8 cellular contexts compared by ENCODE assay signal in the genomic region with DNA sequence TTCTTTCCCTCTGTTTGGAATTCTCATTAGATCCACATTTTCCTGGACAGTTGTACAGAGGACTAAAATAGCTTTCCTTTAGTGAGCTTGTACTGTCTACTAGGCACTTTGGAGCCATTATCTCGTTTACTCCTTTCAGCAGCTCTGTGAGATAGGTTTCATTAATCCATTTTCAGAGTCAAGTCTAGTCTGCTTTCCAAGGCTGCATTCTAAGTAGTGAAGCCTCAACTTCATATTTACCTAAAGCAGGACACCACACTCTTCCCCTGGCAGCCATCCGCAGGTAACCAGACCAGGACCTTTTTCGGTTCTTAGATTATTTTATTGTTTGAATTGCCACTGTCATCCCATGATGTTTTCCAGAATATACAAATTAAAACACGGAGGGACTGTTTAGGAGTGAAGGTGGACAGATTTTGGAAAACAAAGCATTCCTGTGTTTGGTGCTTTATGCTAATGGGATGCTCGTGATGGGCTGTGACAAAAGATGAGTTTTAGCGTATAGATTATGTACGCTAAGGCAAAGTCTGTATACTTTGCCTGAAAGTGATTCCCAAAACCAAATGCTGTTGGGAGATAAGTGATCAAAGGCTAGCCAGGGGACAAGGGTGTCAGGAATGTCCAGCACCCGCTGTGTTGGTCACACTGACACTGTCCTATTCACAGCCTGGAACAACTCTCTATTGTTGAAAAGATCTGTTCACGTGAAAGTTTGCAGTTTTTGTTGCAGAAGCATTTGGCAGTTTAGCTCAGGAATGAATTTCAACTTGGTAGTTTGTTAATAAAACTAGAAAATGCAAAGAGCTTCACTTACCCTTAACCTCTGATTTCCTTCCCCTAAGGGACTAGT. TPM values are rescaled to one million over a fixed set of nuclear protein-coding genes. Genes with fewer than 3 reads are reported as not detected.
A peak's percentile ranks its signal among the peaks of the same experiment; 100 is the strongest.
DNase-seq lines count a peak whose midpoint lies in the region; ATAC-seq and TF ChIP-seq lines count a peak whose summit lies in the region.

No MANE protein-coding gene starts in this region.

- TF ChIP-seq CTCF in DND-41 (IDR thresholded peaks at IDR 0.05; ENCODE audit: borderline replicate concordance, extremely low read depth, low read length, poor library complexity, severe bottlenecking) = no peak
- TF ChIP-seq CTCF in foreskin fibroblast (IDR thresholded peaks at IDR 0.05; ENCODE audit: low read depth, low read length) = no peak
- TF ChIP-seq CTCF in prostate gland (IDR thresholded peaks at IDR 0.05) = no peak

- no peak for TF ChIP-seq POLR2A in prostate gland (IDR thresholded peaks at IDR 0.05)

- 0 out of 2 replicates have a peak, but pooled peaks cover 2% of the 10 kb centered on the region for H3K79me2 ChIP-seq in DND-41 (ENCODE audit: insufficient read depth, low read length)

- intact Hi-C loops in prostate gland (cut with DNase I) = loop anchor here (5.0 kb wide), 1 partner anchor 52 kb away; no protein-coding TSS in a partner anchor
- intact Hi-C loops in left colon (cut with DNase I, micrococcal nuclease) = no loop called here

- ATAC-seq in DND-41 (ENCODE audit: insufficient read depth, low read depth) (no peak), HG03135 (IDR thresholded peaks at IDR 0.05; ENCODE audit: unreplicated experiment) (no peak), left colon (no peak)

- H3K4me3 ChIP-seq in DND-41 (ENCODE audit: low read depth in 1 of 2, low read length in 2 of 2) = peak overlapping the region in 1 of 2 experiments; percentile 90; a peak in 2 of 4 replicates
- H3K4me3 ChIP-seq in foreskin fibroblast (ENCODE audit: low read depth in 1 of 2, low read length in 2 of 2) = peak overlapping the region; percentile 76 to 78
- peak overlapping the region; percentile 63 to 65 for H3K4me3 ChIP-seq in prostate gland

- H3K27me3 ChIP-seq in DND-41 (ENCODE audit: insufficient read depth, low read length, poor library complexity) = no peaks in the 10 kb centered on the region
- H3K27me3 ChIP-seq in prostate gland (replicated peaks; ENCODE audit: insufficient read depth) = no peaks in the 10 kb centered on the region

- 59% methylated on average over 9 of the region's 9 CpGs for WGBS in prostate gland

- H3K27ac ChIP-seq in DND-41 (ENCODE audit: low read length) (no peak overlapping the region), prostate gland (peak overlapping the region; percentile 77 to 82)

- H4K20me1 ChIP-seq in DND-41 (ENCODE audit: insufficient read depth, low read length) = no peaks in the 10 kb centered on the region

- H3K4me2 ChIP-seq in DND-41 (ENCODE audit: insufficient read depth, low read length) = peak overlapping the region; percentile 85

- H3K9me3 ChIP-seq in DND-41 (ENCODE audit: insufficient read depth, low read length, severe bottlenecking) = no peaks in the 10 kb centered on the region
- no peaks in the 10 kb centered on the region for H3K9me3 ChIP-seq in prostate gland

- H3K4me1 ChIP-seq in DND-41 (ENCODE audit: insufficient read depth, low read length) = peaks cover 28% of the 10 kb centered on the region
- H3K4me1 ChIP-seq in prostate gland (replicated peaks) = no peaks in the 10 kb centered on the region

- H3K9ac ChIP-seq in DND-41 (ENCODE audit: low read depth, low read length) = peak overlapping the region; percentile 79; the same call in 1 of the 2 replicates

- DNase-seq in DND-41 (no peak), SHP77 treated with DMSO at 0.1 percent for 48 hours (lab: John Stamatoyannopoulos, UW) (peak; percentile 12), foreskin fibroblast (no peak), prostate gland (ENCODE audit: low spot score) (no peak), GM19240 (ENCODE audit: insufficient read length, low spot score) (no peak), 8988T (no peak), left colon (no peak)

- H2AFZ ChIP-seq in DND-41 (ENCODE audit: low read depth, low read length) = peak overlapping the region; percentile 53; the same call in 1 of the 2 replicates

- H3K36me3 ChIP-seq in DND-41 (ENCODE audit: insufficient read depth, low read length) = no peaks in the 10 kb centered on the region
- H3K36me3 ChIP-seq in prostate gland = no peaks in the 10 kb centered on the region

RNA-seq across cellular contexts. Expression of a gene that starts 1.3 kb away (rescaled TPM):
- total RNA-seq in prostate gland = 100 to 1,000 TPM in 1 of 2 donors, 10 to 100 TPM in 1; 21.3 to 157 TPM
- total RNA-seq in left colon = 10 to 100 TPM in 1 of 2 donors, 1 to 10 TPM in 1; 5.1 to 10.7 TPM
